Comparison of ENCODE assay signal across 14 cellular contexts in the genomic region with DNA sequence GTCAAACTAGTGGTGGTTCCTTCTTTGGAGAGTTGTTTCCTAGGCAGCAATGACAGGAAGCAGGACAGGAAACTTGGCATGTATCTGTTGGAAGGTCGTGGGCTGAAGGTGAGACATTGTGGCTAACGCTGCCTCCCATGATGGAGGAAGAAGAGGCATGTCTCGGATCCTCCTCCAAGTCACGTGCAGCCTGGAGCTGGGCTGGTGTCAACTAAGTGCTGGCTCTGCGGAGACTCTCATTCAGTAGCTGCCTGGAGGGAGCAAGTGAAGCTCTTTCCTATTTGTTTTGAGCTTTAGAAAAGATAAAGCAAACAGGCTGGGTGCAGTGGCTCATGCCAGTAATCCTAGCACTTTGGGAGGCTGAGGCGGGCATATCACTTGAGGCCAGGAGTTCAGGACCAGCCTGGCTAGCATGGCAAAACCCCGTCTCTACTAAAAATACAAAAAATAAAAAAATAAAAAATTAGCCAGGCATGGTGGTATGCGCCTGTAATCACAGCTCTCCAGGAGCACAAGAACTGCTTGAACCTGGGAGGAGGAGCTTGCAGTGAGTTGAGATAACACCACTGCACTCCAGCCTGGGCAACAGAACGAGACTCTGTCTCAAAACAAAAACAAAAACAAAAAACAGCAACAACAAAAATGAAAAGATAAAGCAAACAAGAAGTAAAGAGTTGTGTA. TPM values are rescaled to one million over a fixed set of nuclear protein-coding genes. Genes with fewer than 3 reads are reported as not detected.
DNase-seq lines count a peak whose midpoint lies in the region; ATAC-seq, FAIRE-seq and TF ChIP-seq lines count a peak whose summit lies in the region.
"Had no signal": no experiment of that assay in that cellular context is flagged by ENCODE, and none has a peak within 500 bp of the region (broad histone marks: within the 10 kb centered on the region; RNA-seq: fewer than 3 reads in every experiment).

No MANE protein-coding gene starts in this region.

- H3K9me3 ChIP-seq in GM12878 (replicated peaks; ENCODE audit: control insufficient read depth, insufficient read depth, low read length) (no peaks in the 10 kb centered on the region; the same call in 2 of the 3 replicates), left lung (no peaks in the 10 kb centered on the region), suprapubic skin (no peaks in the 10 kb centered on the region)

- RAD21 ChIA-PET in GM12878 (lab: Charles Lee; ENCODE audit: unreplicated experiment) = interaction anchor here (0.8 to 1.4 kb wide), 2 partner anchors 14 to 181 kb away, joined by 3 to 4 read pairs; no protein-coding TSS in a partner anchor

- H3K4me3 ChIP-seq in GM12878 = no peak overlapping the region
- peak overlapping the region in 1 of 2 donors; percentile 4 for H3K4me3 ChIP-seq in left lung
- H3K4me3 ChIP-seq in suprapubic skin = peak overlapping the region; percentile 29

- BruUV-seq in GM12878 (replicated peaks; lab: Mats Ljungman, UMichigan) = no TSS peak

- CTCF ChIA-PET in GM12878 (lab: Yijun Ruan, JAX) = interaction anchor here (1.0 to 1.6 kb wide), 4 partner anchors 37 to 135 kb away, joined by 3 read pairs; no protein-coding TSS in a partner anchor

- no peak for ATAC-seq in GM12878
- ATAC-seq in left lung = peak; percentile 85
- no peak for ATAC-seq in HG02970 (IDR thresholded peaks at IDR 0.05; ENCODE audit: low FRiP score, unreplicated experiment)
- ATAC-seq: activated CD4-positive, alpha-beta T cell treated with anti-CD3 and anti-CD28 coated beads for 36 hours had no signal

- H3K9ac ChIP-seq in GM12878 (ENCODE audit: control insufficient read depth, insufficient read depth, low read length) = no peak overlapping the region

- H3K79me2 ChIP-seq in GM12878 (ENCODE audit: control insufficient read depth, insufficient read depth, low read length) = no peaks in the 10 kb centered on the region

- no peak for TF ChIP-seq CTCF in GM12878 (IDR thresholded peaks at IDR 0.05 in 2 of 3, conservative IDR thresholded peaks at IDR 0.05 in 1 of 3; ENCODE audit: control insufficient read depth in 2 of 3, extremely low read depth in 1 of 3, insufficient read depth in 1 of 3, low read depth in 3 of 3, low read length in 3 of 3)
- TF ChIP-seq CTCF in left lung (IDR thresholded peaks at IDR 0.05) = no peak
- TF ChIP-seq CTCF in suprapubic skin (IDR thresholded peaks at IDR 0.05) = no peak

- no peaks in the 10 kb centered on the region for H3K4me1 ChIP-seq in GM12878 (ENCODE audit: control insufficient read depth, insufficient read depth, low read length)
- H3K4me1 ChIP-seq in left lung = peaks cover 8 to 22% of the 10 kb centered on the region in 2 donors
- peaks cover 34% of the 10 kb centered on the region for H3K4me1 ChIP-seq in suprapubic skin

- SMC1A ChIA-PET in GM12878 (lab: Charles Lee; ENCODE audit: uncharacterized antibody, unreplicated experiment) = interaction anchor here (1.0 to 2.7 kb wide), 4 partner anchors 9 to 311 kb away, joined by 3 to 11 read pairs (median 6); no protein-coding TSS in a partner anchor

- WGBS in GM12878 (ENCODE audit: insufficient coverage, insufficient replicate concordance, low lambda C conversion rate, missing lambda C conversion rate) = 51% methylated on average over 9 of the region's 9 CpGs
- 28% methylated on average over 9 of the region's 9 CpGs for WGBS in suprapubic skin

- no peak overlapping the region for H2AFZ ChIP-seq in GM12878 (ENCODE audit: control insufficient read depth, low read depth, low read length)

- TF ChIP-seq EP300 in GM12878 (IDR thresholded peaks at IDR 0.05; ENCODE audit: borderline replicate concordance in 1 of 2, control insufficient read depth in 1 of 2, low read depth in 2 of 2, low read length in 2 of 2) (no peak), suprapubic skin (IDR thresholded peaks at IDR 0.05) (no peak)

- H3K27ac ChIP-seq in GM12878 (ENCODE audit: control insufficient read depth, insufficient read depth) (no peak overlapping the region), left lung (no peak overlapping the region), suprapubic skin (peak overlapping the region; percentile 64)

- peaks cover 0 to 3% of the 10 kb centered on the region in 2 experiments; a peak in 2 of 4 replicates for H3K27me3 ChIP-seq in GM12878 (replicated peaks in 1 of 2; ENCODE audit: control insufficient read depth in 2 of 2, insufficient read depth in 2 of 2, low read length in 1 of 2)
- no peaks in the 10 kb centered on the region for H3K27me3 ChIP-seq in left lung
- H3K27me3 ChIP-seq in suprapubic skin = no peaks in the 10 kb centered on the region

- in situ Hi-C loops in GM12878 (cut with MboI) = no loop called here

- no peak overlapping the region for H3K4me2 ChIP-seq in GM12878 (ENCODE audit: control insufficient read depth, insufficient read depth)

- DNase-seq in NCI-H345 (lab: John Stamatoyannopoulos, UW) = peak; percentile 7
- no peak for DNase-seq in NCI-H345 treated with DMSO at 0.1 percent for 48 hours (lab: John Stamatoyannopoulos, UW; ENCODE audit: unreplicated experiment)
- DNase-seq in GM12878 (ENCODE audit: low read depth, low spot score) = no peak
- DNase-seq in left lung = peak in 1 of 2 donors; percentile 53
- no peak for DNase-seq in suprapubic skin (ENCODE audit: low spot score in 2 of 2)
- no peak for DNase-seq in posterior vena cava (ENCODE audit: low spot score)
- no peak for DNase-seq in stimulated activated CD4-positive, alpha-beta T cell treated with anti-CD3 and anti-CD28 coated beads, Interleukin-2, amount 100 ng/mL, for 24 hours
- DNase-seq: activated CD4-positive, alpha-beta T cell treated with anti-CD3 and anti-CD28 coated beads for 36 hours; activated naive CD4-positive, alpha-beta T cell; NCI-H1436; occipital lobe had no signal

- POLR2A ChIA-PET in GM12878 (lab: Charles Lee) = no interaction called here

- TF ChIP-seq RAD21 in GM12878 (IDR thresholded peaks at IDR 0.05; ENCODE audit: insufficient read depth, low read depth, low read length) = no peak

- intact Hi-C loops in GM12878 (cut with micrococcal nuclease; ENCODE audit: unreplicated experiment) (no loop called here), left lung (cut with DNase I) (no loop called here), posterior vena cava (cut with DNase I) (no loop called here)

- H4K20me1 ChIP-seq in GM12878 (ENCODE audit: control insufficient read depth, insufficient read depth) = no peaks in the 10 kb centered on the region

- no peak for FAIRE-seq in GM12878 (lab: Jason Lieb, UNC)
- FAIRE-seq: A204.1, G401.6 had no signal

- no peaks in the 10 kb centered on the region for H3K36me3 ChIP-seq in GM12878 (ENCODE audit: control insufficient read depth in 2 of 2, insufficient read depth in 2 of 2, low read length in 1 of 2)
- no peaks in the 10 kb centered on the region for H3K36me3 ChIP-seq in left lung
- H3K36me3 ChIP-seq in suprapubic skin = no peaks in the 10 kb centered on the region

- TF ChIP-seq POLR2A in GM12878 (IDR thresholded peaks at IDR 0.05; ENCODE audit: low read depth, low read length) (no peak), suprapubic skin (IDR thresholded peaks at IDR 0.05) (no peak)

TF ChIP-seq in GM12878, 131 proteins besides CTCF, POLR2A, EP300 and RAD21 (continues in another document):
- TF ChIP-seq NBN (IDR thresholded peaks at IDR 0.05) = no peak
- TF ChIP-seq BHLHE40 (IDR thresholded peaks at IDR 0.05; ENCODE audit: borderline replicate concordance in 1 of 2, low read depth in 2 of 2, low read length in 1 of 2) = peak in 1 of 2 experiments; percentile 48; a peak in 2 of 4 replicates
- no peak for TF ChIP-seq GABPA (IDR thresholded peaks at IDR 0.05; ENCODE audit: low read depth)

RNA-seq across cellular contexts. Expression of gene INO80C, which starts 28.2 kb away (rescaled TPM):
- total RNA-seq in GM12878 (2013; cell fraction: nucleolus; rRNA removed) = 39.2 and 40.2 TPM in 2 replicates
- total RNA-seq in GM12878 (2014; rRNA removed) (9.8 and 9.9 TPM in 2 replicates), GM12878 (2014; rRNA removed; fragmentation: Illumina TruSeq; extraction: Trizol) (16.0 and 18.1 TPM in 2 replicates), GM12878 (2021) (29.3 and 30.7 TPM in 2 replicates), left lung (10 to 100 TPM; 27.0 to 28.0 TPM), suprapubic skin (10 to 100 TPM; 12.6 to 35.2 (median 18.2) TPM), posterior vena cava (10 to 100 TPM; 12.4 to 18.8 TPM)
- polyA plus RNA-seq in GM12878 (2011; ENCODE audit: low read depth) = 17.9 TPM
- polyA plus RNA-seq in GM12878 (2011; rRNA removed) (31.3 and 31.6 TPM in 2 replicates), GM12878 (2014; fragmentation: Illumina TruSeq; extraction: Trizol) (32.8 and 34.2 TPM in 2 replicates), GM12878 (2014; fragmentation: Nextera tagmentation; extraction: Ambion mirVana) (10 to 100 TPM; 25.0 to 31.6 TPM), GM12878 (2014; rRNA removed) (29.7 and 43.2 TPM in 2 replicates), GM12878 (2016; fragmentation: Nextera tagmentation; extraction: Ambion mirVana) (10 to 100 TPM; 28.3 to 30.9 TPM)
- 27.9 and 34.4 TPM in 2 replicates for polyA plus RNA-seq in GM12878 (2011; cell fraction: cytosol; rRNA removed)
- 29.8 and 31.2 TPM in 2 replicates for polyA plus RNA-seq in GM12878 (2011; cell fraction: nucleus; rRNA removed)
- 15.2 and 16.8 TPM in 2 replicates for polyA plus RNA-seq in GM12878 (2012)
- 13.2 and 19.6 TPM in 2 replicates for polyA minus RNA-seq in GM12878 (2011; rRNA and poly(A)+ RNA removed)
- polyA minus RNA-seq in GM12878 (2011; cell fraction: cytosol; rRNA and poly(A)+ RNA removed) = 4.9 and 10.4 TPM in 2 replicates
- polyA minus RNA-seq in GM12878 (2011; cell fraction: nucleus; rRNA and poly(A)+ RNA removed) = 9.2 and 15.2 TPM in 2 replicates

RNA-seq across cellular contexts. Expression of gene GALNT1, which starts 55.6 kb away (rescaled TPM):
- total RNA-seq in GM12878 (2013; cell fraction: nucleolus; rRNA removed) = 54.0 and 55.0 TPM in 2 replicates
- 33.4 and 38.3 TPM in 2 replicates for total RNA-seq in GM12878 (2014; rRNA removed)
- total RNA-seq in GM12878 (2014; rRNA removed; fragmentation: Illumina TruSeq; extraction: Trizol) = 49.5 and 51.3 TPM in 2 replicates
- total RNA-seq in GM12878 (2021) = 53.7 and 56.5 TPM in 2 replicates
- polyA plus RNA-seq in GM12878 (2011; ENCODE audit: low read depth) = 12.6 TPM
- 45.5 and 65.5 TPM in 2 replicates for polyA plus RNA-seq in GM12878 (2011; rRNA removed)
- polyA plus RNA-seq in GM12878 (2011; cell fraction: cytosol; rRNA removed) = 16.3 and 17.2 TPM in 2 replicates
- 9.9 TPM in 2 replicates for polyA plus RNA-seq in GM12878 (2011; cell fraction: nucleus; rRNA removed)
- polyA plus RNA-seq in GM12878 (2012) = 14.0 and 17.7 TPM in 2 replicates
- polyA plus RNA-seq in GM12878 (2014; fragmentation: Illumina TruSeq; extraction: Trizol) = 41.9 and 51.7 TPM in 2 replicates
- 10 to 100 TPM; 16.6 to 18.4 TPM for polyA plus RNA-seq in GM12878 (2014; fragmentation: Nextera tagmentation; extraction: Ambion mirVana)
- polyA plus RNA-seq in GM12878 (2014; rRNA removed) = 24.5 and 26.3 TPM in 2 replicates
- 1 to 10 TPM; 8.0 to 9.0 TPM for polyA plus RNA-seq in GM12878 (2016; fragmentation: Nextera tagmentation; extraction: Ambion mirVana)
- 34.6 and 61.2 TPM in 2 replicates for polyA minus RNA-seq in GM12878 (2011; rRNA and poly(A)+ RNA removed)
- 18.4 and 25.1 TPM in 2 replicates for polyA minus RNA-seq in GM12878 (2011; cell fraction: cytosol; rRNA and poly(A)+ RNA removed)
- polyA minus RNA-seq in GM12878 (2011; cell fraction: nucleus; rRNA and poly(A)+ RNA removed) = 11.2 and 18.2 TPM in 2 replicates
- 100 to 1,000 TPM in 1 of 2 donors, 10 to 100 TPM in 1; 82.5 to 109 TPM for total RNA-seq in left lung
- total RNA-seq in suprapubic skin = 10 to 100 TPM; 46.2 to 96.5 (median 62.6) TPM
- total RNA-seq in posterior vena cava = 10 to 100 TPM; 53.8 to 54.0 TPM
